In genomic region chr17:19544366-19544765, GRCh38 we compare ENCODE assay signal across 14 cellular contexts.
"Had no signal": no experiment of that assay in that cellular context is flagged by ENCODE, and none has a peak within 500 bp of the region (broad histone marks: within the 10 kb centered on the region; RNA-seq: fewer than 3 reads in every experiment).

No MANE protein-coding gene starts in this region.

- H3K27me3 ChIP-seq: esophagus muscularis mucosa, foreskin keratinocyte, gastroesophageal sphincter, heart right ventricle, left lung had no signal

- DNase-seq: effector CD8-positive, alpha-beta T cell; foreskin keratinocyte; heart right ventricle; hippocampal formation; left cardiac atrium; left lung; left ventricle myocardium superior; lower lobe of right lung; mesenchymal stem cell; mucosa of descending colon had no signal

- H3K4me1 ChIP-seq: foreskin keratinocyte, gastroesophageal sphincter had no signal

- H3K9me3 Mint-ChIP-seq: mesothelial cell of epicardium had no signal

- H3K36me3 ChIP-seq: esophagus muscularis mucosa, gastroesophageal sphincter, heart right ventricle, left lung, lower lobe of right lung had no signal

- H3K27ac Mint-ChIP-seq: mesothelial cell of epicardium had no signal

- H3K36me3 Mint-ChIP-seq: mesothelial cell of epicardium had no signal

- H3K4me3 Mint-ChIP-seq: mesothelial cell of epicardium had no signal

- H3K4me1 Mint-ChIP-seq: mesothelial cell of epicardium had no signal

- H3K4me3 ChIP-seq: coronary artery, esophagus muscularis mucosa, gastroesophageal sphincter, heart right ventricle, left lung, lower lobe of right lung, mucosa of descending colon had no signal

- ATAC-seq: foreskin keratinocyte, gastroesophageal sphincter, left ventricle myocardium superior, mucosa of descending colon had no signal

- H3K9me3 ChIP-seq: esophagus muscularis mucosa, gastroesophageal sphincter, heart right ventricle, left lung, lower lobe of right lung, mucosa of descending colon had no signal

- H3K27ac ChIP-seq: coronary artery, esophagus muscularis mucosa, foreskin keratinocyte, gastroesophageal sphincter, lower lobe of right lung had no signal
